1 cellular context compared by ENCODE assay signal in genomic region chr4:76055005-76055404, GRCh38.
TF ChIP-seq lines count a peak whose summit lies in the region.

No MANE protein-coding gene starts in this region.

TF ChIP-seq in GM12878, 131 proteins besides CTCF, POLR2A, EP300 and RAD21 (continued from another document):
- TF ChIP-seq SKIL (IDR thresholded peaks at IDR 0.05; ENCODE audit: low read depth, poor library complexity, severe bottlenecking) (peak; percentile 39), TCF3 (IDR thresholded peaks at IDR 0.05; ENCODE audit: borderline replicate concordance, insufficient read depth, low read depth, low read length) (0 out of 2 replicates have a peak, but pooled peaks have one; percentile 5), CHD1 (IDR thresholded peaks at IDR 0.05; ENCODE audit: low read depth, low read length) (no peak), HCFC1 (IDR thresholded peaks at IDR 0.05; ENCODE audit: low read length) (no peak), KLF5 (IDR thresholded peaks at IDR 0.05; ENCODE audit: partially characterized antibody) (no peak), NR2C2 (IDR thresholded peaks at IDR 0.05; ENCODE audit: borderline replicate concordance, control insufficient read depth, insufficient read length, low read depth) (no peak)
- TF ChIP-seq, protein P1, sequence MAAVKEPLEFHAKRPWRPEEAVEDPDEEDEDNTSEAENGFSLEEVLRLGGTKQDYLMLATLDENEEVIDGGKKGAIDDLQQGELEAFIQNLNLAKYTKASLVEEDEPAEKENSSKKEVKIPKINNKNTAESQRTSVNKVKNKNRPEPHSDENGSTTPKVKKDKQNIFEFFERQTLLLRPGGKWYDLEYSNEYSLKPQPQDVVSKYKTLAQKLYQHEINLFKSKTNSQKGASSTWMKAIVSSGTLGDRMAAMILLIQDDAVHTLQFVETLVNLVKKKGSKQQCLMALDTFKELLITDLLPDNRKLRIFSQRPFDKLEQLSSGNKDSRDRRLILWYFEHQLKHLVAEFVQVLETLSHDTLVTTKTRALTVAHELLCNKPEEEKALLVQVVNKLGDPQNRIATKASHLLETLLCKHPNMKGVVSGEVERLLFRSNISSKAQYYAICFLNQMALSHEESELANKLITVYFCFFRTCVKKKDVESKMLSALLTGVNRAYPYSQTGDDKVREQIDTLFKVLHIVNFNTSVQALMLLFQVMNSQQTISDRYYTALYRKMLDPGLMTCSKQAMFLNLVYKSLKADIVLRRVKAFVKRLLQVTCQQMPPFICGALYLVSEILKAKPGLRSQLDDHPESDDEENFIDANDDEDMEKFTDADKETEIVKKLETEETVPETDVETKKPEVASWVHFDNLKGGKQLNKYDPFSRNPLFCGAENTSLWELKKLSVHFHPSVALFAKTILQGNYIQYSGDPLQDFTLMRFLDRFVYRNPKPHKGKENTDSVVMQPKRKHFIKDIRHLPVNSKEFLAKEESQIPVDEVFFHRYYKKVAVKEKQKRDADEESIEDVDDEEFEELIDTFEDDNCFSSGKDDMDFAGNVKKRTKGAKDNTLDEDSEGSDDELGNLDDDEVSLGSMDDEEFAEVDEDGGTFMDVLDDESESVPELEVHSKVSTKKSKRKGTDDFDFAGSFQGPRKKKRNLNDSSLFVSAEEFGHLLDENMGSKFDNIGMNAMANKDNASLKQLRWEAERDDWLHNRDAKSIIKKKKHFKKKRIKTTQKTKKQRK (IDR thresholded peaks at IDR 0.05; ENCODE audit: low read depth, low read length), result no peak
TF ChIP-seq in GM12878: peak in this region for 37.
